Comparison of ENCODE assay signal across 1 cellular context in the genomic region with DNA sequence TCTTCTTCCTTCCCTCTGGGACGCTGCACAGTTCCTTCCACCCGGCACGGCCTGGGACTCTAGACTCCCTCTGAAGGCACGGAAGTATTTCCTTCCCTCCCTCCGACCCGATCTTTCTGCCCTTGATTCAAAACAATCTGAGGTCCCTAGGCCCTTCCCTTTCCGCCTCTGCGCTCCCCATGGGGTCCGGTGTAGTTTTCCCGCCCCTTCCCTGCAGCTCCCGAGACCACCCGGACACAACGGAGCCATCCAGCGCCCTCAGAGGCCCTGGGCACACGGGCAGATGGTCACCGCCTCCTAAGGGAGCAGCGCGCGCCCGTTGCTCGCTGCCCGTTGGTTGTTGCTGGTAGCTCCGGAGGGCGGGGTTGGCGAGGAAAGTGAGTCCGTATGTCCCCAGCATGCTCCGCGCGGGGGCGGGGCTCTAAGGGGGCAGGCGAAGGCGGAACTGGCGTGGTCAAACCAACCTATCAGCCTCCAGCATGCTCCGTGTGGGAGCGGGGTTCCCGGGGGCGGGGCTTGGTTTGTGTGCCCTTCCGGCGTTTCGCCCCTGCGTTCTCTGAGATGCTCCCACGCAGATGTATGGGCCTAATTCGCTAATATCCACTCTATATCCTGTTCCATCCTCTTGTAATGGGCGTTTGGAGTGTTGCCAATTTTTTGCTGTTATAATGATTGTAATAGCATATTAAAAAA.
A peak's percentile ranks its signal among the peaks of the same experiment; 100 is the strongest.
TF ChIP-seq lines count a peak whose summit lies in the region.

No MANE protein-coding gene starts in this region.

TF ChIP-seq in WTC11, 78 proteins besides CTCF, POLR2A, EP300 and RAD21 (continued from another document):
- TF ChIP-seq SMAD3 (CRISPR knock-in tag; IDR thresholded peaks at IDR 0.05; ENCODE audit: borderline replicate concordance) (0 out of 2 replicates have a peak, but pooled peaks have one; percentile 66), ZBTB21 (CRISPR knock-in tag; IDR thresholded peaks at IDR 0.05; ENCODE audit: borderline replicate concordance) (0 out of 2 replicates have a peak, but pooled peaks have one; percentile 74), ZNF423 (CRISPR knock-in tag; IDR thresholded peaks at IDR 0.05) (peak; percentile 93)
- TF ChIP-seq, protein P1, sequence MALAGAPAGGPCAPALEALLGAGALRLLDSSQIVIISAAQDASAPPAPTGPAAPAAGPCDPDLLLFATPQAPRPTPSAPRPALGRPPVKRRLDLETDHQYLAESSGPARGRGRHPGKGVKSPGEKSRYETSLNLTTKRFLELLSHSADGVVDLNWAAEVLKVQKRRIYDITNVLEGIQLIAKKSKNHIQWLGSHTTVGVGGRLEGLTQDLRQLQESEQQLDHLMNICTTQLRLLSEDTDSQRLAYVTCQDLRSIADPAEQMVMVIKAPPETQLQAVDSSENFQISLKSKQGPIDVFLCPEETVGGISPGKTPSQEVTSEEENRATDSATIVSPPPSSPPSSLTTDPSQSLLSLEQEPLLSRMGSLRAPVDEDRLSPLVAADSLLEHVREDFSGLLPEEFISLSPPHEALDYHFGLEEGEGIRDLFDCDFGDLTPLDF (CRISPR knock-in tag; IDR thresholded peaks at IDR 0.05) = peak; percentile 70
- TF ChIP-seq, protein P2, sequence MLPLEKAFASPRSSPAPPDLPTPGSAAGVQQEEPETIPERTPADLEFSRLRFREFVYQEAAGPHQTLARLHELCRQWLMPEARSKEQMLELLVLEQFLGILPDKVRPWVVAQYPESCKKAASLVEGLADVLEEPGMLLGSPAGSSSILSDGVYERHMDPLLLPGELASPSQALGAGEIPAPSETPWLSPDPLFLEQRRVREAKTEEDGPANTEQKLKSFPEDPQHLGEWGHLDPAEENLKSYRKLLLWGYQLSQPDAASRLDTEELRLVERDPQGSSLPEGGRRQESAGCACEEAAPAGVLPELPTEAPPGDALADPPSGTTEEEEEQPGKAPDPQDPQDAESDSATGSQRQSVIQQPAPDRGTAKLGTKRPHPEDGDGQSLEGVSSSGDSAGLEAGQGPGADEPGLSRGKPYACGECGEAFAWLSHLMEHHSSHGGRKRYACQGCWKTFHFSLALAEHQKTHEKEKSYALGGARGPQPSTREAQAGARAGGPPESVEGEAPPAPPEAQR (CRISPR knock-in tag; IDR thresholded peaks at IDR 0.05) = no peak
- TF ChIP-seq, protein P3, sequence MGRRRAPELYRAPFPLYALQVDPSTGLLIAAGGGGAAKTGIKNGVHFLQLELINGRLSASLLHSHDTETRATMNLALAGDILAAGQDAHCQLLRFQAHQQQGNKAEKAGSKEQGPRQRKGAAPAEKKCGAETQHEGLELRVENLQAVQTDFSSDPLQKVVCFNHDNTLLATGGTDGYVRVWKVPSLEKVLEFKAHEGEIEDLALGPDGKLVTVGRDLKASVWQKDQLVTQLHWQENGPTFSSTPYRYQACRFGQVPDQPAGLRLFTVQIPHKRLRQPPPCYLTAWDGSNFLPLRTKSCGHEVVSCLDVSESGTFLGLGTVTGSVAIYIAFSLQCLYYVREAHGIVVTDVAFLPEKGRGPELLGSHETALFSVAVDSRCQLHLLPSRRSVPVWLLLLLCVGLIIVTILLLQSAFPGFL (CRISPR knock-in tag; IDR thresholded peaks at IDR 0.05; ENCODE audit: borderline replicate concordance) = no peak
